ENCODE assay signal across 15 cellular contexts in genomic region chr11:72750086-72750485, GRCh38. TPM values are rescaled to one million over a fixed set of nuclear protein-coding genes. Genes with fewer than 3 reads are reported as not detected.
A peak's percentile ranks its signal among the peaks of the same experiment; 100 is the strongest.
DNase-seq lines count a peak whose midpoint lies in the region; ATAC-seq lines count a peak whose summit lies in the region.
"Had no signal": no experiment of that assay in that cellular context is flagged by ENCODE, and none has a peak within 500 bp of the region (broad histone marks: within the 10 kb centered on the region; RNA-seq: fewer than 3 reads in every experiment).

No MANE protein-coding gene starts in this region.

- H3K27me3 Mint-ChIP-seq in IgD-negative memory B cell = no peaks in the 10 kb centered on the region

- DNase-seq in caudate nucleus (lab: John Stamatoyannopoulos, UW) (peak in 55 of 61 donors; percentile 19 to 86 (median 69)), midbrain (lab: John Stamatoyannopoulos, UW) (peak; percentile 70), superior temporal gyrus (ENCODE audit: extremely low spot score) (peak; percentile 77), NCI-H510A (lab: John Stamatoyannopoulos, UW) (no peak), left lobe of liver (ENCODE audit: low spot score) (no peak), NCI-H524 treated with DMSO at 0.1 percent for 48 hours (lab: John Stamatoyannopoulos, UW) (no peak)
- DNase-seq: activated CD4-positive, alpha-beta T cell treated with anti-CD3 and anti-CD28 coated beads for 1 hour; colonic mucosa; Kasumi-1; left ventricle myocardium inferior; NCI-H1417 treated with DMSO at 0.1 percent for 48 hours; NCI-H2227 treated with DMSO at 0.1 percent for 48 hours; SHP77; stimulated activated naive CD4-positive, alpha-beta T cell had no signal

- H3K4me1 Mint-ChIP-seq in IgD-negative memory B cell = peaks cover 26 to 36% (median 36%) of the 10 kb centered on the region in 3 donors

- H3K9me3 Mint-ChIP-seq in IgD-negative memory B cell = no peaks in the 10 kb centered on the region

- peak overlapping the region in 2 of 4 donors; percentile 41 to 94 for H3K4me3 Mint-ChIP-seq in IgD-negative memory B cell

- peak overlapping the region; percentile 91 for H3K27ac ChIP-seq in caudate nucleus (ENCODE audit: low read depth, low read length)
- H3K27ac ChIP-seq: colonic mucosa, left ventricle myocardium inferior had no signal

- H3K27ac Mint-ChIP-seq in IgD-negative memory B cell = peak overlapping the region; percentile 53 to 94 (median 73)

- no peaks in the 10 kb centered on the region for H3K36me3 Mint-ChIP-seq in IgD-negative memory B cell

- ATAC-seq in left lobe of liver = no peak

RNA-seq across cellular contexts. Expression of gene ARAP1, which starts 2.1 kb away (rescaled TPM):
- polyA plus RNA-seq in IgD-negative memory B cell = 20.7 TPM
- 37.5 TPM for total RNA-seq in left lobe of liver

RNA-seq across cellular contexts. Expression of gene STARD10, which starts 43.8 kb away (rescaled TPM):
- 33.4 TPM for polyA plus RNA-seq in IgD-negative memory B cell
- total RNA-seq in left lobe of liver = 493 TPM

Comparison
In these comparisons a context has a peak if more than half of its experiments do, and no peak if none do; other contexts are left out.
1. DNase-seq: peak in caudate nucleus (55 of 61), midbrain (single experiment) and superior temporal gyrus (single experiment); none in NCI-H510A (single experiment), left lobe of liver (single experiment) and NCI-H524 treated with DMSO at 0.1 percent for 48 hours (single experiment).